Comparison of ENCODE assay signal across 16 cellular contexts in genomic region chr3:127050733-127051132, GRCh38.
DNase-seq lines count a peak whose midpoint lies in the region; ATAC-seq and TF ChIP-seq lines count a peak whose summit lies in the region.
"Had no signal": no experiment of that assay in that cellular context is flagged by ENCODE, and none has a peak within 500 bp of the region (broad histone marks: within the 10 kb centered on the region; RNA-seq: fewer than 3 reads in every experiment).

No MANE protein-coding gene starts in this region.

- H3K36me3 Mint-ChIP-seq in CD14-positive monocyte, result no peaks in the 10 kb centered on the region

- 62% methylated on average over 7 of the region's 7 CpGs for WGBS in right cardiac atrium

- H3K4me1 ChIP-seq in right cardiac atrium (ENCODE audit: control insufficient read depth, insufficient read depth, low read length) (peaks cover 2% of the 10 kb centered on the region), lower lobe of right lung (peaks cover 7% of the 10 kb centered on the region)
- H3K4me1 ChIP-seq: BLaER1 had no signal

- ATAC-seq in right cardiac atrium (no peak), Right ventricle myocardium inferior (no peak), lower lobe of right lung (peak; percentile 27 to 55)

- peaks cover 3 to 15% (median 5%) of the 10 kb centered on the region in 7 donors for H3K9me3 Mint-ChIP-seq in CD14-positive monocyte

- no peaks in the 10 kb centered on the region for H3K4me1 Mint-ChIP-seq in CD14-positive monocyte

- H3K27ac ChIP-seq in right cardiac atrium (ENCODE audit: low read length), result no peak overlapping the region
- no peak overlapping the region for H3K27ac ChIP-seq in lower lobe of right lung
- H3K27ac ChIP-seq: 22Rv1, BLaER1 had no signal

- intact Hi-C loops in right cardiac atrium (cut with DNase I), result no loop called here
- intact Hi-C loops in Right ventricle myocardium inferior (cut with DNase I), result no loop called here
- intact Hi-C loops in lower lobe of right lung (cut with DNase I), result no loop called here
- intact Hi-C loops in CD14-positive monocyte (cut with micrococcal nuclease), result no loop called here

- H3K9me3 ChIP-seq in right cardiac atrium (ENCODE audit: control insufficient read depth, low read length) (no peaks in the 10 kb centered on the region), lower lobe of right lung (no peaks in the 10 kb centered on the region)

- H3K4me3 ChIP-seq in right cardiac atrium (ENCODE audit: low read length) (no peak overlapping the region), lower lobe of right lung (no peak overlapping the region)
- H3K4me3 ChIP-seq: BLaER1 had no signal

- H3K27me3 ChIP-seq in right cardiac atrium (ENCODE audit: control insufficient read depth, insufficient read depth), result no peaks in the 10 kb centered on the region
- H3K27me3 ChIP-seq in lower lobe of right lung (ENCODE audit: low read depth), result no peaks in the 10 kb centered on the region
- H3K27me3 ChIP-seq: BLaER1 had no signal

- H3K36me3 ChIP-seq in lower lobe of right lung, result no peaks in the 10 kb centered on the region
- H3K36me3 ChIP-seq: BLaER1 had no signal

- DNase-seq in NCI-H146 (lab: John Stamatoyannopoulos, UW) (peak; percentile 13), NCI-H146 treated with DMSO at 0.1 percent for 48 hours (lab: John Stamatoyannopoulos, UW; ENCODE audit: unreplicated experiment) (no peak), right cardiac atrium (peak in 2 of 3 donors; percentile 26 to 43), Right ventricle myocardium inferior (ENCODE audit: missing footprints) (no peak), lower lobe of right lung (peak; percentile 41), midbrain (lab: John Stamatoyannopoulos, UW) (no peak), CD14-positive monocyte (ENCODE audit: low spot score) (no peak), SW 1271 (lab: John Stamatoyannopoulos, UW) (no peak)
- DNase-seq: EL, HFFc6, KBM-7, NCI-H187, NCI-H2171, NCI-H510A treated with DMSO at 0.1 percent for 48 hours had no signal

- TF ChIP-seq CTCF in lower lobe of right lung (IDR thresholded peaks at IDR 0.05) (no peak), CD14-positive monocyte (IDR thresholded peaks at IDR 0.05) (no peak)

- peaks cover 4 to 7% (median 4%) of the 10 kb centered on the region in 3 donors for H3K27me3 Mint-ChIP-seq in CD14-positive monocyte (ENCODE audit: low read depth in 3 of 3)

- no peak overlapping the region for H3K4me3 Mint-ChIP-seq in CD14-positive monocyte
- H3K4me3 Mint-ChIP-seq: HFFc6 had no signal

- peak overlapping the region in 1 of 7 donors; percentile 53 for H3K27ac Mint-ChIP-seq in CD14-positive monocyte
- H3K27ac Mint-ChIP-seq: HFFc6 had no signal

Comparison
In these comparisons a context has a peak if more than half of its experiments do, and no peak if none do; other contexts are left out.
1. DNase-seq: peak in NCI-H146 (single experiment), right cardiac atrium (2 of 3) and lower lobe of right lung (single experiment); none in NCI-H146 treated with DMSO at 0.1 percent for 48 hours (single experiment), Right ventricle myocardium inferior (single experiment), midbrain (single experiment), CD14-positive monocyte (single experiment) and SW 1271 (0 of 2).
2. ATAC-seq: peak in lower lobe of right lung (2 of 2); none in right cardiac atrium (0 of 2) and Right ventricle myocardium inferior (single experiment).